In genomic region chr7:149625947-149626392, GRCh38 we compare ENCODE assay signal across 1 cellular context.
A peak's percentile ranks its signal among the peaks of the same experiment; 100 is the strongest.
TF ChIP-seq lines count a peak whose summit lies in the region.

No MANE protein-coding gene starts in this region.

TF ChIP-seq in HEK293, 187 proteins besides CTCF, POLR2A, EP300 and RAD21 (continued from another document and continues in another):
- TF ChIP-seq YY2 (tag by site-specific recombination; IDR thresholded peaks at IDR 0.05): no peak
- peak; percentile 20; the same call in 1 of the 2 replicates for TF ChIP-seq ZXDB (tag by site-specific recombination; IDR thresholded peaks at IDR 0.05)
- no peak for TF ChIP-seq ZNF585B (tag by site-specific recombination; IDR thresholded peaks at IDR 0.05)
- no peak for TF ChIP-seq ZNF488 (tag by site-specific recombination; IDR thresholded peaks at IDR 0.05)
- no peak for TF ChIP-seq ZFP69B (tag by site-specific recombination; IDR thresholded peaks at IDR 0.05)
- TF ChIP-seq ZBTB17 (tag by site-specific recombination; IDR thresholded peaks at IDR 0.05): peak; percentile 67
- TF ChIP-seq ZBTB20 (tag by site-specific recombination; IDR thresholded peaks at IDR 0.05): peak; percentile 93
- TF ChIP-seq, protein P1, sequence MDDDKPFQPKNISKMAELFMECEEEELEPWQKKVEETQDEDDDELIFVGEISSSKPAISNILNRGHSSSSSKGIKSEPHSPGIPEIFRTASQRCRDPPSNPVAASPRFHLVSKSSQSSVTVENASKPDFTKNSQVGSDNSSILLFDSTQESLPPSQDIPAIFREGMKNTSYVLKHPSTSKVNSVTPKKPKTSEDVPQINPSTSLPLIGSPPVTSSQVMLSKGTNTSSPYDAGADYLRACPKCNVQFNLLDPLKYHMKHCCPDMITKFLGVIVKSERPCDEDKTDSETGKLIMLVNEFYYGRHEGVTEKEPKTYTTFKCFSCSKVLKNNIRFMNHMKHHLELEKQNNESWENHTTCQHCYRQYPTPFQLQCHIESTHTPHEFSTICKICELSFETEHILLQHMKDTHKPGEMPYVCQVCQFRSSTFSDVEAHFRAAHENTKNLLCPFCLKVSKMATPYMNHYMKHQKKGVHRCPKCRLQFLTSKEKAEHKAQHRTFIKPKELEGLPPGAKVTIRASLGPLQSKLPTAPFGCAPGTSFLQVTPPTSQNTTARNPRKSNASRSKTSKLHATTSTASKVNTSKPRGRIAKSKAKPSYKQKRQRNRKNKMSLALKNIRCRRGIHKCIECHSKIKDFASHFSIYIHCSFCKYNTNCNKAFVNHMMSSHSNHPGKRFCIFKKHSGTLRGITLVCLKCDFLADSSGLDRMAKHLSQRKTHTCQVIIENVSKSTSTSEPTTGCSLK (tag by site-specific recombination; IDR thresholded peaks at IDR 0.05): no peak
- TF ChIP-seq ZFP3 (tag by site-specific recombination; IDR thresholded peaks at IDR 0.05; ENCODE audit: low read depth): no peak
- no peak for TF ChIP-seq ZNF843 (tag by site-specific recombination; IDR thresholded peaks at IDR 0.05)
- no peak for TF ChIP-seq ZNF791 (tag by site-specific recombination; IDR thresholded peaks at IDR 0.05)
- TF ChIP-seq ZNF335 (tag by site-specific recombination; conservative IDR thresholded peaks at IDR 0.05): peak; percentile 92
- no peak for TF ChIP-seq ZNF544 (tag by site-specific recombination; IDR thresholded peaks at IDR 0.05)
- TF ChIP-seq KLF8 (tag by site-specific recombination; IDR thresholded peaks at IDR 0.05): no peak
- no peak for TF ChIP-seq SETDB1 (IDR thresholded peaks at IDR 0.05; ENCODE audit: insufficient read length, low read length)
- no peak for TF ChIP-seq ZNF398 (tag by site-specific recombination; IDR thresholded peaks at IDR 0.05)
- TF ChIP-seq ZNF677 (tag by site-specific recombination; IDR thresholded peaks at IDR 0.05): no peak
- TF ChIP-seq, protein P2, sequence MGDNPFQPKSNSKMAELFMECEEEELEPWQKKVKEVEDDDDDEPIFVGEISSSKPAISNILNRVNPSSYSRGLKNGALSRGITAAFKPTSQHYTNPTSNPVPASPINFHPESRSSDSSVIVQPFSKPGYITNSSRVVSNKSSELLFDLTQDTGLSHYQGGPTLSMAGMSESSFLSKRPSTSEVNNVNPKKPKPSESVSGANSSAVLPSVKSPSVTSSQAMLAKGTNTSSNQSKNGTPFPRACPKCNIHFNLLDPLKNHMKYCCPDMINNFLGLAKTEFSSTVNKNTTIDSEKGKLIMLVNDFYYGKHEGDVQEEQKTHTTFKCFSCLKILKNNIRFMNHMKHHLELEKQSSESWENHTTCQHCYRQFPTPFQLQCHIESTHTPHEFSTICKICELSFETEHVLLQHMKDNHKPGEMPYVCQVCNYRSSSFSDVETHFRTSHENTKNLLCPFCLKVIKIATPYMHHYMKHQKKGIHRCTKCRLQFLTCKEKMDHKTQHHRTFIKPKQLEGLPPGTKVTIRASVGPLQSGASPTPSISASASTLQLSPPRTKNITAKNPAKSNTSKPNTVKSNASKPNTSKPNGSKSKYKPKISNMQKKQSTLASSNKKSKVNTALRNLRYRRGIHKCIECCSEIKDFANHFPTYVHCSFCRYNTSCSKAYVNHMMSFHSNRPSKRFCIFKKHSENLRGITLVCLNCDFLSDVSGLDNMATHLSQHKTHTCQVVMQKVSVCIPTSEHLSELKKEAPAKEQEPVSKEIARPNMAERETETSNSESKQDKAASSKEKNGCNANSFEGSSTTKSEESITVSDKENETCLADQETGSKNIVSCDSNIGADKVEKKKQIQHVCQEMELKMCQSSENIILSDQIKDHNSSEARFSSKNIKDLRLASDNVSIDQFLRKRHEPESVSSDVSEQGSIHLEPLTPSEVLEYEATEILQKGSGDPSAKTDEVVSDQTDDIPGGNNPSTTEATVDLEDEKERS (tag by site-specific recombination; IDR thresholded peaks at IDR 0.05): no peak
- peak; percentile 93 for TF ChIP-seq ZNF362 (tag by site-specific recombination; IDR thresholded peaks at IDR 0.05)
- TF ChIP-seq TRIM28 (IDR thresholded peaks at IDR 0.05; ENCODE audit: borderline replicate concordance, low read length): peak; percentile 48; the same call in 1 of the 2 replicates
- no peak for TF ChIP-seq ZNF214 (tag by site-specific recombination; IDR thresholded peaks at IDR 0.05; ENCODE audit: borderline replicate concordance)
- TF ChIP-seq ZNF560 (tag by site-specific recombination; IDR thresholded peaks at IDR 0.05; ENCODE audit: borderline replicate concordance): no peak
- TF ChIP-seq ZNF670 (tag by site-specific recombination; IDR thresholded peaks at IDR 0.05; ENCODE audit: low read depth): no peak
- no peak for TF ChIP-seq ZNF19 (tag by site-specific recombination; IDR thresholded peaks at IDR 0.05; ENCODE audit: low read depth)
- TF ChIP-seq GFI1B (tag by site-specific recombination; IDR thresholded peaks at IDR 0.05): no peak
- no peak for TF ChIP-seq HOXA7 (CRISPR knock-in tag; IDR thresholded peaks at IDR 0.05; ENCODE audit: borderline replicate concordance)
- no peak for TF ChIP-seq ZNF664 (tag by site-specific recombination; IDR thresholded peaks at IDR 0.05)
- 0 out of 2 replicates have a peak, but pooled peaks have one; percentile 9 for TF ChIP-seq ZNF366 (tag by site-specific recombination; conservative IDR thresholded peaks at IDR 0.05)
- TF ChIP-seq ZSCAN30 (tag by site-specific recombination; IDR thresholded peaks at IDR 0.05): no peak
- TF ChIP-seq ZNF133 (tag by site-specific recombination; IDR thresholded peaks at IDR 0.05): no peak
- TF ChIP-seq, protein P3, sequence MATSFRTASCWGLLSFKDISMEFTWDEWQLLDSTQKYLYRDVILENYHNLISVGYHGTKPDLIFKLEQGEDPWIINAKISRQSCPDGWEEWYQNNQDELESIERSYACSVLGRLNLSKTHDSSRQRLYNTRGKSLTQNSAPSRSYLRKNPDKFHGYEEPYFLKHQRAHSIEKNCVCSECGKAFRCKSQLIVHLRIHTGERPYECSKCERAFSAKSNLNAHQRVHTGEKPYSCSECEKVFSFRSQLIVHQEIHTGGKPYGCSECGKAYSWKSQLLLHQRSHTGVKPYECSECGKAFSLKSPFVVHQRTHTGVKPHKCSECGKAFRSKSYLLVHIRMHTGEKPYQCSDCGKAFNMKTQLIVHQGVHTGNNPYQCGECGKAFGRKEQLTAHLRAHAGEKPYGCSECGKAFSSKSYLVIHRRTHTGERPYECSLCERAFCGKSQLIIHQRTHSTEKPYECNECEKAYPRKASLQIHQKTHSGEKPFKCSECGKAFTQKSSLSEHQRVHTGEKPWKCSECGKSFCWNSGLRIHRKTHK (tag by site-specific recombination; IDR thresholded peaks at IDR 0.05): no peak
- TF ChIP-seq KLF10 (tag by site-specific recombination; IDR thresholded peaks at IDR 0.05): peak; percentile 5; the same call in 1 of the 2 replicates
- no peak for TF ChIP-seq ZBTB8A (tag by site-specific recombination; IDR thresholded peaks at IDR 0.05)
- TF ChIP-seq ZNF184 (tag by site-specific recombination; IDR thresholded peaks at IDR 0.05): no peak
- TF ChIP-seq PRDM2 (tag by site-specific recombination; IDR thresholded peaks at IDR 0.05; ENCODE audit: borderline replicate concordance): no peak
- TF ChIP-seq PRDM6 (tag by site-specific recombination; IDR thresholded peaks at IDR 0.05): peak; percentile 75
- peak; percentile 62 for TF ChIP-seq GLIS1 (tag by site-specific recombination; IDR thresholded peaks at IDR 0.05)
- no peak for TF ChIP-seq ZNF2 (tag by site-specific recombination; IDR thresholded peaks at IDR 0.05)
- no peak for TF ChIP-seq ZNF48 (tag by site-specific recombination; IDR thresholded peaks at IDR 0.05)
- TF ChIP-seq SALL2 (tag by site-specific recombination; IDR thresholded peaks at IDR 0.05; ENCODE audit: borderline replicate concordance): no peak
- no peak for TF ChIP-seq OSR2 (tag by site-specific recombination; IDR thresholded peaks at IDR 0.05)
